In the genomic region with DNA sequence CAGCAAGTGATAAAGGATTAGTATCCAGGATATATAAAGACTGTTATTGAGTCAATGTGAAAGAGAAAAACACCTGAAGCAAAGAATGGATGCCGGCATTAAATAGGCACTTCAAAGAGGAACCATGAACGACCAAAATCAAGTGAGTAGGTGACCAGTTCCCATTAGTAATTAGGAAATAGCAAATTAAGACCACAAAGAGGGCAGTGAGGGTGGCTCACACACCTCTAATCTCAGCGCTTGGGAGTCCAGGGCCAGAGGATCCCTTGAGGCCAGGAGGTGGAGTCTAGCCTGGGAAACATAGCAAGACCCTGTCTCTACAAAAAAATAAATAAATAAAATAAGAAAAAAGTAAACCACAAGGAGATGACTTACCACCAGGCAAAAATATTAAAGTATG, we compare ENCODE assay signal across 1 cellular context.
TF ChIP-seq lines count a peak whose summit lies in the region.

No MANE protein-coding gene starts in this region.

TF ChIP-seq in H1, 55 proteins besides CTCF, POLR2A, EP300 and RAD21 (continued from another document):
- TF ChIP-seq, protein P1, sequence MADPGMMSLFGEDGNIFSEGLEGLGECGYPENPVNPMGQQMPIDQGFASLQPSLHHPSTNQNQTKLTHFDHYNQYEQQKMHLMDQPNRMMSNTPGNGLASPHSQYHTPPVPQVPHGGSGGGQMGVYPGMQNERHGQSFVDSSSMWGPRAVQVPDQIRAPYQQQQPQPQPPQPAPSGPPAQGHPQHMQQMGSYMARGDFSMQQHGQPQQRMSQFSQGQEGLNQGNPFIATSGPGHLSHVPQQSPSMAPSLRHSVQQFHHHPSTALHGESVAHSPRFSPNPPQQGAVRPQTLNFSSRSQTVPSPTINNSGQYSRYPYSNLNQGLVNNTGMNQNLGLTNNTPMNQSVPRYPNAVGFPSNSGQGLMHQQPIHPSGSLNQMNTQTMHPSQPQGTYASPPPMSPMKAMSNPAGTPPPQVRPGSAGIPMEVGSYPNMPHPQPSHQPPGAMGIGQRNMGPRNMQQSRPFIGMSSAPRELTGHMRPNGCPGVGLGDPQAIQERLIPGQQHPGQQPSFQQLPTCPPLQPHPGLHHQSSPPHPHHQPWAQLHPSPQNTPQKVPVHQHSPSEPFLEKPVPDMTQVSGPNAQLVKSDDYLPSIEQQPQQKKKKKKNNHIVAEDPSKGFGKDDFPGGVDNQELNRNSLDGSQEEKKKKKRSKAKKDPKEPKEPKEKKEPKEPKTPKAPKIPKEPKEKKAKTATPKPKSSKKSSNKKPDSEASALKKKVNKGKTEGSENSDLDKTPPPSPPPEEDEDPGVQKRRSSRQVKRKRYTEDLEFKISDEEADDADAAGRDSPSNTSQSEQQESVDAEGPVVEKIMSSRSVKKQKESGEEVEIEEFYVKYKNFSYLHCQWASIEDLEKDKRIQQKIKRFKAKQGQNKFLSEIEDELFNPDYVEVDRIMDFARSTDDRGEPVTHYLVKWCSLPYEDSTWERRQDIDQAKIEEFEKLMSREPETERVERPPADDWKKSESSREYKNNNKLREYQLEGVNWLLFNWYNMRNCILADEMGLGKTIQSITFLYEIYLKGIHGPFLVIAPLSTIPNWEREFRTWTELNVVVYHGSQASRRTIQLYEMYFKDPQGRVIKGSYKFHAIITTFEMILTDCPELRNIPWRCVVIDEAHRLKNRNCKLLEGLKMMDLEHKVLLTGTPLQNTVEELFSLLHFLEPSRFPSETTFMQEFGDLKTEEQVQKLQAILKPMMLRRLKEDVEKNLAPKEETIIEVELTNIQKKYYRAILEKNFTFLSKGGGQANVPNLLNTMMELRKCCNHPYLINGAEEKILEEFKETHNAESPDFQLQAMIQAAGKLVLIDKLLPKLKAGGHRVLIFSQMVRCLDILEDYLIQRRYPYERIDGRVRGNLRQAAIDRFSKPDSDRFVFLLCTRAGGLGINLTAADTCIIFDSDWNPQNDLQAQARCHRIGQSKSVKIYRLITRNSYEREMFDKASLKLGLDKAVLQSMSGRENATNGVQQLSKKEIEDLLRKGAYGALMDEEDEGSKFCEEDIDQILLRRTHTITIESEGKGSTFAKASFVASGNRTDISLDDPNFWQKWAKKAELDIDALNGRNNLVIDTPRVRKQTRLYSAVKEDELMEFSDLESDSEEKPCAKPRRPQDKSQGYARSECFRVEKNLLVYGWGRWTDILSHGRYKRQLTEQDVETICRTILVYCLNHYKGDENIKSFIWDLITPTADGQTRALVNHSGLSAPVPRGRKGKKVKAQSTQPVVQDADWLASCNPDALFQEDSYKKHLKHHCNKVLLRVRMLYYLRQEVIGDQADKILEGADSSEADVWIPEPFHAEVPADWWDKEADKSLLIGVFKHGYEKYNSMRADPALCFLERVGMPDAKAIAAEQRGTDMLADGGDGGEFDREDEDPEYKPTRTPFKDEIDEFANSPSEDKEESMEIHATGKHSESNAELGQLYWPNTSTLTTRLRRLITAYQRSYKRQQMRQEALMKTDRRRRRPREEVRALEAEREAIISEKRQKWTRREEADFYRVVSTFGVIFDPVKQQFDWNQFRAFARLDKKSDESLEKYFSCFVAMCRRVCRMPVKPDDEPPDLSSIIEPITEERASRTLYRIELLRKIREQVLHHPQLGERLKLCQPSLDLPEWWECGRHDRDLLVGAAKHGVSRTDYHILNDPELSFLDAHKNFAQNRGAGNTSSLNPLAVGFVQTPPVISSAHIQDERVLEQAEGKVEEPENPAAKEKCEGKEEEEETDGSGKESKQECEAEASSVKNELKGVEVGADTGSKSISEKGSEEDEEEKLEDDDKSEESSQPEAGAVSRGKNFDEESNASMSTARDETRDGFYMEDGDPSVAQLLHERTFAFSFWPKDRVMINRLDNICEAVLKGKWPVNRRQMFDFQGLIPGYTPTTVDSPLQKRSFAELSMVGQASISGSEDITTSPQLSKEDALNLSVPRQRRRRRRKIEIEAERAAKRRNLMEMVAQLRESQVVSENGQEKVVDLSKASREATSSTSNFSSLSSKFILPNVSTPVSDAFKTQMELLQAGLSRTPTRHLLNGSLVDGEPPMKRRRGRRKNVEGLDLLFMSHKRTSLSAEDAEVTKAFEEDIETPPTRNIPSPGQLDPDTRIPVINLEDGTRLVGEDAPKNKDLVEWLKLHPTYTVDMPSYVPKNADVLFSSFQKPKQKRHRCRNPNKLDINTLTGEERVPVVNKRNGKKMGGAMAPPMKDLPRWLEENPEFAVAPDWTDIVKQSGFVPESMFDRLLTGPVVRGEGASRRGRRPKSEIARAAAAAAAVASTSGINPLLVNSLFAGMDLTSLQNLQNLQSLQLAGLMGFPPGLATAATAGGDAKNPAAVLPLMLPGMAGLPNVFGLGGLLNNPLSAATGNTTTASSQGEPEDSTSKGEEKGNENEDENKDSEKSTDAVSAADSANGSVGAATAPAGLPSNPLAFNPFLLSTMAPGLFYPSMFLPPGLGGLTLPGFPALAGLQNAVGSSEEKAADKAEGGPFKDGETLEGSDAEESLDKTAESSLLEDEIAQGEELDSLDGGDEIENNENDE (IDR thresholded peaks at IDR 0.05; ENCODE audit: insufficient replicate concordance, low read length), result no peak
- TF ChIP-seq BACH1 (IDR thresholded peaks at IDR 0.05; ENCODE audit: low read length) (no peak), SP4 (IDR thresholded peaks at IDR 0.05; ENCODE audit: low read length) (no peak)
